26 cellular contexts compared by ENCODE assay signal in the genomic region with DNA sequence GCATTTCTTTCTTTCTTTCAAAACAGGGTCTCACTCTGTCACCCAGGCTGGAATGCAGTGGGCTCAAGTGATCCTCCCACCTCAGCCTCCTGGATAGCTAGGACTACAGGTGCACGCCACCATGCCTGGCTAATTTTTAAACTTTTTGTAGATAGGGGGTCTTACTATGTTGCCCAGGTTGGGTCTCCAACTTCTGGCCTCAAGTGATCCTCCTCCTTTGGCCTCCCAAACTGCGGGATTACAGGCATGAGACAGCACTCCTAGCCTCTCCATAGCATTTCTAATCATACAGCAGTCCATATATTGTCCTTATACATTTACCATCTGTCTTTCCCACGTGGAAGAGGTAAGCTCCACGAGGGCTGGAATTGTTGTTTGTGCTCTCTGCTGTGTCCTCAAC. TPM values are rescaled to one million over a fixed set of nuclear protein-coding genes. Genes with fewer than 3 reads are reported as not detected.
A peak's percentile ranks its signal among the peaks of the same experiment; 100 is the strongest.
DNase-seq lines count a peak whose midpoint lies in the region; ATAC-seq, FAIRE-seq and TF ChIP-seq lines count a peak whose summit lies in the region.
"Had no signal": no experiment of that assay in that cellular context is flagged by ENCODE, and none has a peak within 500 bp of the region (broad histone marks: within the 10 kb centered on the region; RNA-seq: fewer than 3 reads in every experiment).

No MANE protein-coding gene starts in this region.

- H3K27me3 ChIP-seq in breast epithelium, result no peaks in the 10 kb centered on the region
- H3K27me3 ChIP-seq in MM.1S (replicated peaks; ENCODE audit: insufficient read depth, low read length), result peaks cover 40% of the 10 kb centered on the region
- H3K27me3 ChIP-seq in H1 (replicated peaks in 1 of 4; ENCODE audit: control insufficient read depth in 3 of 4, extremely low read depth in 1 of 4, insufficient read depth in 3 of 4, low read length in 3 of 4), result no peaks in the 10 kb centered on the region
- no peaks in the 10 kb centered on the region for H3K27me3 ChIP-seq in colonic mucosa
- H3K27me3 ChIP-seq: ascending aorta, hepatocyte, right atrium auricular region, tibial artery had no signal

- H3K4me1 ChIP-seq in breast epithelium (peaks cover 0 to 10% of the 10 kb centered on the region in 2 donors), MM.1S (ENCODE audit: low read length) (peaks cover 14% of the 10 kb centered on the region), H1 (replicated peaks in 1 of 4; ENCODE audit: control insufficient read depth in 3 of 4, insufficient read depth in 4 of 4, low read length in 3 of 4) (peaks cover 3 to 15% (median 6%) of the 10 kb centered on the region in 4 experiments; a peak in 6 of 7 replicates), colonic mucosa (no peaks in the 10 kb centered on the region)

- peaks cover 16% of the 10 kb centered on the region for H3K4me1 Mint-ChIP-seq in MCF 10A (ENCODE audit: insufficient read depth, unreplicated experiment)

- H3K4ac ChIP-seq in H1 (replicated peaks; ENCODE audit: insufficient read length, low read depth, low read length), result no peak overlapping the region

- TF ChIP-seq RAD21 in H1 (IDR thresholded peaks at IDR 0.05 in 1 of 2, conservative IDR thresholded peaks at IDR 0.05 in 1 of 2; ENCODE audit: low read depth in 2 of 2, low read length in 2 of 2), result no peak

- peak overlapping the region; percentile 93 for H3K4me2 ChIP-seq in MM.1S (ENCODE audit: low read depth, low read length)
- peak overlapping the region; percentile 86 to 100; a peak in 2 of 4 replicates for H3K4me2 ChIP-seq in H1 (ENCODE audit: insufficient read depth in 1 of 2, low read depth in 2 of 2, low read length in 2 of 2)
- H3K4me2 ChIP-seq: A549 had no signal

- ATAC-seq in GM21825 (IDR thresholded peaks at IDR 0.05; ENCODE audit: unreplicated experiment), result no peak
- ATAC-seq: A549, left ventricle myocardium superior had no signal

- peaks cover 15% of the 10 kb centered on the region for H3K23me2 ChIP-seq in H1 (ENCODE audit: low read depth, low read length)

- WGBS in H1 (ENCODE audit: extremely low coverage in 1 of 2, insufficient coverage in 1 of 2, insufficient read length in 1 of 2, insufficient replicate concordance in 2 of 2, low coverage in 1 of 2, low lambda C conversion rate in 2 of 2, missing lambda C conversion rate in 1 of 2), 2 experiments, result 86% methylated on average over 4 of the region's 4 CpGs; no CpG with 5 or more reads in 1 of the 2 experiments

- H3K56ac ChIP-seq in H1 (replicated peaks; ENCODE audit: insufficient read length, low read depth, low read length), result no peak overlapping the region

- no peak overlapping the region for H3K18ac ChIP-seq in H1 (ENCODE audit: extremely low read depth, low read length)

- H4K5ac ChIP-seq in H1 (ENCODE audit: insufficient read length, low read depth, low read length), result no peak overlapping the region

- TF ChIP-seq CTCF in MCF 10A (IDR thresholded peaks at IDR 0.05; ENCODE audit: unreplicated experiment) (no peak), breast epithelium (IDR thresholded peaks at IDR 0.05) (no peak), MM.1S (IDR thresholded peaks at IDR 0.05; ENCODE audit: low read length) (no peak), H1 (IDR thresholded peaks at IDR 0.05; ENCODE audit: control extremely low read depth in 1 of 3, insufficient read depth in 1 of 3, low read depth in 1 of 3, low read length in 3 of 3) (no peak), colonic mucosa (IDR thresholded peaks at IDR 0.05) (no peak)

- H3K79me2 ChIP-seq in MM.1S (ENCODE audit: low read length) (no peaks in the 10 kb centered on the region), H1 (ENCODE audit: control insufficient read depth in 1 of 2, insufficient read depth in 2 of 2, low read length in 2 of 2) (peaks cover 0 to 25% of the 10 kb centered on the region in 2 experiments; a peak in 2 of 4 replicates)

- H3K9me3 ChIP-seq in breast epithelium (no peaks in the 10 kb centered on the region), MM.1S (replicated peaks; ENCODE audit: insufficient read depth, low read length) (no peaks in the 10 kb centered on the region), H1 (ENCODE audit: insufficient read depth in 2 of 2, low read depth in 1 of 2, low read length in 1 of 2) (no peaks in the 10 kb centered on the region), colonic mucosa (no peaks in the 10 kb centered on the region)
- H3K9me3 ChIP-seq: A549, ascending aorta, right atrium auricular region, tibial artery had no signal

- H3K36me3 ChIP-seq in breast epithelium (no peaks in the 10 kb centered on the region), MM.1S (replicated peaks; ENCODE audit: insufficient read depth, low read length) (no peaks in the 10 kb centered on the region), H1 (ENCODE audit: control insufficient read depth in 2 of 4, insufficient read depth in 4 of 4, low read length in 3 of 4) (peaks cover 0 to 4% (median 0%) of the 10 kb centered on the region in 4 experiments; a peak in 3 of 8 replicates), colonic mucosa (no peaks in the 10 kb centered on the region)
- H3K36me3 ChIP-seq: ascending aorta, right atrium auricular region, tibial artery had no signal

- CTCF ChIA-PET in MCF 10A (lab: Yijun Ruan, JAX) (interaction anchor here (0.6 kb wide), 2 partner anchors 83 to 320 kb away, joined by 3 to 4 read pairs; no protein-coding TSS in a partner anchor), H1 (lab: Charles Lee; ENCODE audit: partially characterized antibody) (interaction anchor here (0.8 to 1.2 kb wide), 3 partner anchors 83 to 132 kb away, joined by 3 read pairs; a partner anchor contains a TSS)

- no peaks in the 10 kb centered on the region for H3K9me2 ChIP-seq in MM.1S (replicated peaks; ENCODE audit: insufficient read depth, low read length)

- H3K36me3 Mint-ChIP-seq in MCF 10A (ENCODE audit: insufficient read depth, unreplicated experiment), result no peaks in the 10 kb centered on the region

- H3K9ac ChIP-seq in MM.1S (ENCODE audit: low read length) (no peak overlapping the region), H1 (replicated peaks in 1 of 4; ENCODE audit: extremely low read depth in 1 of 4, low read depth in 3 of 4, low read length in 3 of 4) (no peak overlapping the region), colonic mucosa (ENCODE audit: low read depth in 2 of 2, low read length in 2 of 2) (peak overlapping the region in 1 of 2 donors; percentile 76)

- no peak overlapping the region for H3K27ac Mint-ChIP-seq in MCF 10A (ENCODE audit: low read depth, unreplicated experiment)
- H3K27ac Mint-ChIP-seq: stimulated activated naive CD8-positive, alpha-beta T cell treated with anti-CD3 and anti-CD28 coated beads, Interleukin-15, Interleukin-2, amounts not matched to agents 100 ng/mL and 50 ng/mL, for 24 hours had no signal

- no peak overlapping the region for H2AFZ ChIP-seq in MM.1S (ENCODE audit: low read length)
- H2AFZ ChIP-seq in H1 (ENCODE audit: low read length), result no peak overlapping the region

- H3K23ac ChIP-seq in H1 (ENCODE audit: insufficient read length), result no peak overlapping the region

- H3K4me3 Mint-ChIP-seq in MCF 10A (ENCODE audit: unreplicated experiment), result peak overlapping the region; percentile 90

- peaks cover 22% of the 10 kb centered on the region for H3F3A ChIP-seq in MM.1S (ENCODE audit: insufficient read depth, low read length)

- H3K9me3 Mint-ChIP-seq in MCF 10A (ENCODE audit: unreplicated experiment), result no peaks in the 10 kb centered on the region
- H3K9me3 Mint-ChIP-seq: stimulated activated naive CD8-positive, alpha-beta T cell treated with anti-CD3 and anti-CD28 coated beads, Interleukin-15, Interleukin-2, amounts not matched to agents 100 ng/mL and 50 ng/mL, for 24 hours had no signal

- DNase-seq in MCF 10A (ENCODE audit: unreplicated experiment), result no peak
- DNase-seq in breast epithelium (ENCODE audit: low spot score in 2 of 2), result no peak
- DNase-seq in MM.1S, result no peak
- no peak for DNase-seq in H1 (ENCODE audit: low read depth in 1 of 2, low spot score in 2 of 2)
- no peak for DNase-seq in EL
- no peak for DNase-seq in colonic mucosa
- no peak for DNase-seq in DMS 273 (lab: John Stamatoyannopoulos, UW; ENCODE audit: unreplicated experiment)
- DNase-seq: activated CD4-positive, CD25-positive, alpha-beta regulatory T cell treated with anti-CD3 and anti-CD28 coated beads, Interleukin-2, amount 50 U/mL, for 72 hours; activated naive CD4-positive, alpha-beta T cell treated with anti-CD3 and anti-CD28 coated beads, Interleukin-2, amount 50 U/mL, for 16 hours; DMS153; erythroblast; foreskin fibroblast; HCEC 1CT; left ventricle myocardium superior; NCI-H187; NCI-H82; SHP77; stimulated activated CD4-positive, alpha-beta T cell treated with anti-CD3 and anti-CD28 coated beads, Interleukin-12 subunit alpha, Interleukin-12 subunit beta, amount 100 ng/mL, for 4 hours; SW 1271 had no signal

- H2BK20ac ChIP-seq in H1 (ENCODE audit: low read length), result no peak overlapping the region

- POLR2A ChIA-PET in MCF 10A (lab: Yijun Ruan, JAX), result interaction anchor here (0.8 to 1.3 kb wide), 4 partner anchors 20 to 323 kb away, joined by 3 to 5 read pairs (median 4); no protein-coding TSS in a partner anchor
- POLR2A ChIA-PET in H1 (lab: Charles Lee; ENCODE audit: partially characterized antibody), result interaction anchor here (0.8 to 1.5 kb wide), 4 partner anchors 10 to 82 kb away, joined by 3 to 7 read pairs (median 4); a partner anchor contains a TSS

- H4K20me1 ChIP-seq in MM.1S (ENCODE audit: insufficient read depth, low read length), result 0 out of 2 replicates have a peak, but pooled peaks cover 7% of the 10 kb centered on the region
- peaks cover 0 to 2% of the 10 kb centered on the region in 2 experiments for H4K20me1 ChIP-seq in H1 (replicated peaks in 1 of 2; ENCODE audit: control insufficient read depth in 1 of 2, insufficient read depth in 2 of 2, low read length in 2 of 2)

- H3K4me3 ChIP-seq in breast epithelium (no peak overlapping the region), MM.1S (ENCODE audit: low read length) (peak overlapping the region; percentile 25; the same call in 1 of the 2 replicates), H1 (ENCODE audit: extremely low read depth in 1 of 4, insufficient read depth in 2 of 4, low read depth in 3 of 4, low read length in 4 of 4) (peak overlapping the region in 1 of 4 experiments; percentile 71; a peak in 1 of 8 replicates), colonic mucosa (no peak overlapping the region)
- H3K4me3 ChIP-seq: A549, hepatocyte had no signal

- H2BK120ac ChIP-seq in H1 (replicated peaks; ENCODE audit: low read depth, low read length), result no peak overlapping the region

- 0 out of 2 replicates have a peak overlapping the region, but pooled peaks have one; percentile 54 for H2AK5ac ChIP-seq in H1 (ENCODE audit: low read depth, low read length)

- H2BK15ac ChIP-seq in H1 (ENCODE audit: low read length), result no peak overlapping the region

- H3K27me3 Mint-ChIP-seq in MCF 10A (ENCODE audit: insufficient read depth, unreplicated experiment), result no peaks in the 10 kb centered on the region

- FAIRE-seq in H1 (lab: Jason Lieb, UNC), result no peak
- FAIRE-seq: A549 had no signal

- no peak for TF ChIP-seq POLR2A in breast epithelium (IDR thresholded peaks at IDR 0.05)
- no peak for TF ChIP-seq POLR2A in H1 (IDR thresholded peaks at IDR 0.05; ENCODE audit: control extremely low read depth in 1 of 2, low read depth in 2 of 2, low read length in 2 of 2)

- no peak for TF ChIP-seq EP300 in H1 (IDR thresholded peaks at IDR 0.05; ENCODE audit: borderline replicate concordance in 1 of 2, low read depth in 2 of 2, low read length in 2 of 2)

- peak overlapping the region; percentile 1 for H4K91ac ChIP-seq in H1 (replicated peaks; ENCODE audit: insufficient read length, low read length)

- no peak overlapping the region for H3K14ac ChIP-seq in H1 (ENCODE audit: insufficient read length)

- no peak overlapping the region for H2BK12ac ChIP-seq in H1 (ENCODE audit: low read depth, low read length)

- no peak overlapping the region for H4K8ac ChIP-seq in H1 (ENCODE audit: extremely low read depth, insufficient read depth, low read length)

- BruUV-seq in MCF 10A (replicated peaks; lab: Mats Ljungman, UMichigan), result no TSS peak

- H3K27ac ChIP-seq in breast epithelium (peak overlapping the region in 1 of 2 donors; percentile 96), MM.1S (ENCODE audit: low read length) (peak overlapping the region; percentile 67; the same call in 1 of the 2 replicates), H1 (ENCODE audit: low read depth, low read length) (no peak overlapping the region), colonic mucosa (no peak overlapping the region)
- H3K27ac ChIP-seq: A549, hepatocyte, right atrium auricular region, tibial artery had no signal

- 0 out of 2 replicates have a peak overlapping the region, but pooled peaks have one; percentile 10 for H2BK5ac ChIP-seq in H1 (ENCODE audit: low read depth, low read length)

- intact Hi-C loops in MCF 10A (cut with micrococcal nuclease), result no loop called here
- intact Hi-C loops in breast epithelium (cut with DNase I; ENCODE audit: low total_unique reads), result no loop called here
- intact Hi-C loops in colonic mucosa (cut with DNase I), result no loop called here

- peaks cover 4% of the 10 kb centered on the region for H3K79me1 ChIP-seq in H1 (ENCODE audit: low read depth, low read length)

RNA-seq across cellular contexts. Expression of a gene that starts 2.0 kb away (rescaled TPM):
- total RNA-seq in MCF 10A (2022) (14.8 and 19.8 TPM in 2 replicates), breast epithelium (10 to 100 TPM in 2 of 3 donors, under 1 TPM in 1; 0.32 to 50.2 (median 22.3) TPM), colonic mucosa (10 to 100 TPM; 31.5 to 33.4 TPM)
- total RNA-seq in H1 (2021; fragmentation: NEBNext Ultra II Directional; extraction: Animal tissue kit (Norgen Biotek cat#: 25700)), result 75.2 and 76.3 TPM in 2 replicates
- 17.9 and 19.8 TPM in 2 replicates for polyA plus RNA-seq in H1 (2011; rRNA removed)
- polyA plus RNA-seq in H1 (2011; cell fraction: cytosol; rRNA removed), result 21.9 TPM
- 29.3 TPM for polyA plus RNA-seq in H1 (2011; cell fraction: nucleus; rRNA removed)
- 12.1 to 21.6 TPM (median 17.2 TPM) in 4 replicates for polyA plus RNA-seq in H1 (2012, experiment 1 of 2)
- polyA plus RNA-seq in H1 (2012, experiment 2 of 2), result 3.6 TPM
- polyA plus RNA-seq in H1 (2013, experiment 1 of 2), result 19.0 TPM
- 20.8 TPM for polyA plus RNA-seq in H1 (2013, experiment 2 of 2)
- polyA minus RNA-seq in H1 (2011; rRNA and poly(A)+ RNA removed), result 121 and 133 TPM in 2 replicates
- 51.7 TPM for polyA minus RNA-seq in H1 (2011; cell fraction: cytosol; rRNA and poly(A)+ RNA removed)
- 107 TPM for polyA minus RNA-seq in H1 (2011; cell fraction: nucleus; rRNA and poly(A)+ RNA removed)
- total RNA-seq: ascending aorta had no signal
